In the genomic region with DNA sequence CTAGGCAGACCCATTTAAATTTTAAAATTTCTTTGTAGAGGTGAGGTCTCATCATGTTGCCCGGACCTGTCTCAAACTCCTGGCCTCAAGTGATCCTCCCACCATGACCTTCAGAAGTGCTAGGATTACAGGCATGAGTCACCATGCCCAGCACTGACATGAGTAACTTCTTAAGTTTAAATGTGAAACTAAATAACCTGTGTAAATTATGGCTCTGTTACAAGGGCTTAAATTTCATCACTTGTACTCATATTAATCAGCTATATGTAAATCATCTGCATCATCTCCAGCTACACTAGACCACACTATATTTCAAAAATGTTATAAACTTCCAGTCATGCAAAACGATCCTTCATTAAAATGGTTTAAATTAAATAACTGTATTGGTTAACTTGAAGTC, we compare ENCODE assay signal across 1 cellular context.
TF ChIP-seq lines count a peak whose summit lies in the region.

No MANE protein-coding gene starts in this region.

TF ChIP-seq in HCT116, 20 proteins besides CTCF, POLR2A, EP300 and RAD21 (continued from another document):
- no peak for TF ChIP-seq CBX3 (IDR thresholded peaks at IDR 0.05; ENCODE audit: low read depth)
- TF ChIP-seq FOSL1 (IDR thresholded peaks at IDR 0.05; ENCODE audit: low read depth) = peak; percentile 76
- TF ChIP-seq, protein P1, sequence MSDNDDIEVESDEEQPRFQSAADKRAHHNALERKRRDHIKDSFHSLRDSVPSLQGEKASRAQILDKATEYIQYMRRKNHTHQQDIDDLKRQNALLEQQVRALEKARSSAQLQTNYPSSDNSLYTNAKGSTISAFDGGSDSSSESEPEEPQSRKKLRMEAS (IDR thresholded peaks at IDR 0.05) = 0 out of 2 replicates have a peak, but pooled peaks have one; percentile 17
- TF ChIP-seq, protein P2, sequence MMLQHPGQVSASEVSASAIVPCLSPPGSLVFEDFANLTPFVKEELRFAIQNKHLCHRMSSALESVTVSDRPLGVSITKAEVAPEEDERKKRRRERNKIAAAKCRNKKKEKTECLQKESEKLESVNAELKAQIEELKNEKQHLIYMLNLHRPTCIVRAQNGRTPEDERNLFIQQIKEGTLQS (IDR thresholded peaks at IDR 0.05) = no peak
- TF ChIP-seq, protein P3, sequence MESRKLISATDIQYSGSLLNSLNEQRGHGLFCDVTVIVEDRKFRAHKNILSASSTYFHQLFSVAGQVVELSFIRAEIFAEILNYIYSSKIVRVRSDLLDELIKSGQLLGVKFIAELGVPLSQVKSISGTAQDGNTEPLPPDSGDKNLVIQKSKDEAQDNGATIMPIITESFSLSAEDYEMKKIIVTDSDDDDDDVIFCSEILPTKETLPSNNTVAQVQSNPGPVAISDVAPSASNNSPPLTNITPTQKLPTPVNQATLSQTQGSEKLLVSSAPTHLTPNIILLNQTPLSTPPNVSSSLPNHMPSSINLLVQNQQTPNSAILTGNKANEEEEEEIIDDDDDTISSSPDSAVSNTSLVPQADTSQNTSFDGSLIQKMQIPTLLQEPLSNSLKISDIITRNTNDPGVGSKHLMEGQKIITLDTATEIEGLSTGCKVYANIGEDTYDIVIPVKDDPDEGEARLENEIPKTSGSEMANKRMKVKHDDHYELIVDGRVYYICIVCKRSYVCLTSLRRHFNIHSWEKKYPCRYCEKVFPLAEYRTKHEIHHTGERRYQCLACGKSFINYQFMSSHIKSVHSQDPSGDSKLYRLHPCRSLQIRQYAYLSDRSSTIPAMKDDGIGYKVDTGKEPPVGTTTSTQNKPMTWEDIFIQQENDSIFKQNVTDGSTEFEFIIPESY (IDR thresholded peaks at IDR 0.05; ENCODE audit: extremely low read depth, insufficient replicate concordance, low read length) = no peak
TF ChIP-seq in HCT116: peak in this region for 5.
